ENCODE assay signal across 14 cellular contexts in genomic region chr19:12749938-12750521, GRCh38. TPM values are rescaled to one million over a fixed set of nuclear protein-coding genes. Genes with fewer than 3 reads are reported as not detected.
DNase-seq lines count a peak whose midpoint lies in the region; ATAC-seq and TF ChIP-seq lines count a peak whose summit lies in the region.
"Had no signal": no experiment of that assay in that cellular context is flagged by ENCODE, and none has a peak within 500 bp of the region (broad histone marks: within the 10 kb centered on the region; RNA-seq: fewer than 3 reads in every experiment).

No MANE protein-coding gene starts in this region.

- in situ Hi-C loops in mammary epithelial cell (cut with MboI; ENCODE audit: low sequenced_read_pairs in 2 of 2), result no loop called here

- CTCF ChIA-PET in mammary epithelial cell (lab: Charles Lee; ENCODE audit: low non-redundant PET), result no interaction called here

- no peaks in the 10 kb centered on the region for H3K9me3 Mint-ChIP-seq in natural killer cell treated with Interleukin-12 subunit alpha and Interleukin-12 subunit beta and Interleukin-15 and Interleukin-18, amount 100 ng/mL, for 72 hours

- no peak overlapping the region for H3K27ac ChIP-seq in mammary epithelial cell (ENCODE audit: insufficient read depth, low read depth, low read length)
- no peak overlapping the region for H3K27ac ChIP-seq in ascending aorta
- H3K27ac ChIP-seq: spleen had no signal

- WGBS in mammary epithelial cell (ENCODE audit: low coverage, missing lambda C conversion rate), result 33% methylated on average over 17 of the region's 24 CpGs

- peaks cover 8 to 19% of the 10 kb centered on the region in 2 donors for H3K27me3 Mint-ChIP-seq in natural killer cell treated with Interleukin-12 subunit alpha and Interleukin-12 subunit beta and Interleukin-15 and Interleukin-18, amount 100 ng/mL, for 72 hours

- no peak for ATAC-seq in natural killer cell treated with Interleukin-12 subunit alpha and Interleukin-12 subunit beta and Interleukin-15 and Interleukin-18, amount 100 ng/mL, for 72 hours

- no peaks in the 10 kb centered on the region for H3K9me3 ChIP-seq in mammary epithelial cell (replicated peaks; ENCODE audit: insufficient read depth, low read length)
- no peaks in the 10 kb centered on the region for H3K9me3 ChIP-seq in ascending aorta

- DNase-seq in DMS79 treated with DMSO at 0.1 percent for 48 hours (lab: John Stamatoyannopoulos, UW) (peak; percentile 33), DMS79 (lab: John Stamatoyannopoulos, UW) (no peak), NCI-H1105 treated with DMSO at 0.1 percent for 48 hours (lab: John Stamatoyannopoulos, UW) (peak; percentile 26), mammary epithelial cell (no peak), NCI-H187 treated with DMSO at 0.1 percent for 48 hours (lab: John Stamatoyannopoulos, UW) (no peak), ascending aorta (ENCODE audit: low spot score in 2 of 2) (no peak)
- DNase-seq in natural killer cell treated with Interleukin-12 subunit alpha and Interleukin-12 subunit beta and Interleukin-15 and Interleukin-18, amount 100 ng/mL, for 72 hours (ENCODE audit: low spot score), result no peak
- DNase-seq in activated CD4-positive, CD25-positive, alpha-beta regulatory T cell treated with anti-CD3 and anti-CD28 coated beads, Interleukin-2, amount 50 U/mL, for 72 hours, result no peak
- DNase-seq: anterior cingulate cortex; SHP77; spleen; stimulated activated naive CD4-positive, alpha-beta T cell had no signal

- H3K36me3 Mint-ChIP-seq in natural killer cell treated with Interleukin-12 subunit alpha and Interleukin-12 subunit beta and Interleukin-15 and Interleukin-18, amount 100 ng/mL, for 72 hours, result peaks cover 12% of the 10 kb centered on the region

- intact Hi-C loops in mammary epithelial cell (cut with micrococcal nuclease), result no loop called here
- intact Hi-C loops in ascending aorta (cut with DNase I), result no loop called here

- H3K4me1 ChIP-seq in mammary epithelial cell (ENCODE audit: insufficient read depth, low read length) (peaks cover 17% of the 10 kb centered on the region), ascending aorta (no peaks in the 10 kb centered on the region)

- no peak overlapping the region for H3K9ac ChIP-seq in mammary epithelial cell (ENCODE audit: insufficient read depth, low read length)

- H3K4me1 Mint-ChIP-seq in natural killer cell treated with Interleukin-12 subunit alpha and Interleukin-12 subunit beta and Interleukin-15 and Interleukin-18, amount 100 ng/mL, for 72 hours (ENCODE audit: low read depth in 2 of 2), result peaks cover 9 to 11% of the 10 kb centered on the region in 2 donors

- H3K4me2 ChIP-seq in mammary epithelial cell (ENCODE audit: insufficient read depth, low read depth, low read length), result peak overlapping the region; percentile 57

- BruUV-seq in mammary epithelial cell (replicated peaks; lab: Mats Ljungman, UMichigan), result no TSS peak

- no peaks in the 10 kb centered on the region for H3K79me2 ChIP-seq in mammary epithelial cell (ENCODE audit: insufficient read depth, low read length)

- H3K4me3 Mint-ChIP-seq in natural killer cell treated with Interleukin-12 subunit alpha and Interleukin-12 subunit beta and Interleukin-15 and Interleukin-18, amount 100 ng/mL, for 72 hours, result peak overlapping the region; percentile 9

- dilution Hi-C loops in mammary epithelial cell (cut with HindIII; ENCODE audit: low sequenced_read_pairs), result loop anchor here (10.0 kb wide), 1 partner anchor 55 kb away; the partner anchor contains the start of gene FBXW9

- no peak overlapping the region for H3K4me3 ChIP-seq in mammary epithelial cell (replicated peaks in 1 of 3; ENCODE audit: insufficient read depth in 1 of 3, low read depth in 2 of 3, low read length in 3 of 3)
- H3K4me3 ChIP-seq in ascending aorta, result no peak overlapping the region
- H3K4me3 ChIP-seq: spleen had no signal

- H4K20me1 ChIP-seq in mammary epithelial cell (ENCODE audit: insufficient read depth, low read length), result no peaks in the 10 kb centered on the region

- peaks cover 6% of the 10 kb centered on the region for H3K36me3 ChIP-seq in mammary epithelial cell (ENCODE audit: insufficient read depth, low read length)
- H3K36me3 ChIP-seq in ascending aorta, result peaks cover 28 to 32% of the 10 kb centered on the region in 2 donors

- H3K27me3 ChIP-seq in mammary epithelial cell (ENCODE audit: insufficient read depth, low read length) (no peaks in the 10 kb centered on the region), ascending aorta (no peaks in the 10 kb centered on the region)

- no peak overlapping the region for H3K27ac Mint-ChIP-seq in natural killer cell treated with Interleukin-12 subunit alpha and Interleukin-12 subunit beta and Interleukin-15 and Interleukin-18, amount 100 ng/mL, for 72 hours

- TF ChIP-seq CTCF in mammary epithelial cell (conservative IDR thresholded peaks at IDR 0.05 in 1 of 2, IDR thresholded peaks at IDR 0.05 in 1 of 2; ENCODE audit: extremely low read depth in 1 of 2, insufficient read depth in 1 of 2, low read depth in 1 of 2, low read length in 2 of 2), result no peak
- TF ChIP-seq CTCF in ascending aorta (IDR thresholded peaks at IDR 0.05), result no peak

- peak overlapping the region; percentile 31 for H2AFZ ChIP-seq in mammary epithelial cell (ENCODE audit: low read depth, low read length)

RNA-seq across cellular contexts. Expression of gene BEST2, which starts 1.6 kb away (rescaled TPM):
- under 1 TPM in 1 of 2 donors, not detected in 1; 0.50 TPM for total RNA-seq in mammary epithelial cell
- 0.12 TPM for polyA plus RNA-seq in mammary epithelial cell
- 1.5 TPM for polyA minus RNA-seq in mammary epithelial cell
- total RNA-seq in natural killer cell treated with Interleukin-12 subunit alpha and Interleukin-12 subunit beta and Interleukin-15 and Interleukin-18, amount 100 ng/mL, for 72 hours, result not detected
- not detected for total RNA-seq in ascending aorta
- total RNA-seq: activated CD8-positive, alpha-beta memory T cell treated with anti-CD3 and anti-CD28 coated beads for 36 hours; glomerular endothelial cell; spleen had no signal
- polyA plus RNA-seq: spleen had no signal

RNA-seq across cellular contexts. Expression of gene GET3, which starts 12.7 kb away (rescaled TPM):
- total RNA-seq in mammary epithelial cell (10 to 100 TPM; 64.3 to 74.5 TPM), ascending aorta (43.6 TPM)
- polyA plus RNA-seq in mammary epithelial cell, result 153 TPM
- polyA minus RNA-seq in mammary epithelial cell, result 96.3 TPM
- total RNA-seq in natural killer cell treated with Interleukin-12 subunit alpha and Interleukin-12 subunit beta and Interleukin-15 and Interleukin-18, amount 100 ng/mL, for 72 hours, result 10 to 100 TPM; 48.9 to 70.8 TPM

RNA-seq across cellular contexts. Expression of gene TRIR, which starts 15.5 kb away (rescaled TPM):
- total RNA-seq in mammary epithelial cell, result 100 to 1,000 TPM; 102 to 138 TPM
- 170 TPM for polyA plus RNA-seq in mammary epithelial cell
- 88.9 TPM for polyA minus RNA-seq in mammary epithelial cell
- 100 to 1,000 TPM; 154 to 196 TPM for total RNA-seq in natural killer cell treated with Interleukin-12 subunit alpha and Interleukin-12 subunit beta and Interleukin-15 and Interleukin-18, amount 100 ng/mL, for 72 hours
- 338 TPM for total RNA-seq in ascending aorta

RNA-seq across cellular contexts. Expression of gene HOOK2, which starts 25.3 kb away (rescaled TPM):
- total RNA-seq in mammary epithelial cell, result 10 to 100 TPM; 32.3 to 63.6 TPM
- 21.3 TPM for polyA plus RNA-seq in mammary epithelial cell
- polyA minus RNA-seq in mammary epithelial cell, result 5.7 TPM
- total RNA-seq in natural killer cell treated with Interleukin-12 subunit alpha and Interleukin-12 subunit beta and Interleukin-15 and Interleukin-18, amount 100 ng/mL, for 72 hours, result 10 to 100 TPM; 19.5 to 20.7 TPM
- 58.5 TPM for total RNA-seq in ascending aorta

RNA-seq across cellular contexts. Expression of gene TNPO2, which starts 26.3 kb away (rescaled TPM):
- total RNA-seq in mammary epithelial cell (100 to 1,000 TPM in 1 of 2 donors, 10 to 100 TPM in 1; 73.0 to 104 TPM), ascending aorta (82.6 TPM)
- polyA plus RNA-seq in mammary epithelial cell, result 118 TPM
- 185 TPM for polyA minus RNA-seq in mammary epithelial cell
- total RNA-seq in natural killer cell treated with Interleukin-12 subunit alpha and Interleukin-12 subunit beta and Interleukin-15 and Interleukin-18, amount 100 ng/mL, for 72 hours, result 100 to 1,000 TPM in 1 of 2 donors, 10 to 100 TPM in 1; 76.9 to 229 TPM

Comparison
In these comparisons a context has a peak if more than half of its experiments do, and no peak if none do; other contexts are left out.
1. DNase-seq: peak in DMS79 treated with DMSO at 0.1 percent for 48 hours (single experiment) and NCI-H1105 treated with DMSO at 0.1 percent for 48 hours (single experiment); none in DMS79 (single experiment), mammary epithelial cell (single experiment), natural killer cell treated with Interleukin-12 subunit alpha and Interleukin-12 subunit beta and Interleukin-15 and Interleukin-18, amount 100 ng/mL, for 72 hours (single experiment), NCI-H187 treated with DMSO at 0.1 percent for 48 hours (single experiment), activated CD4-positive, CD25-positive, alpha-beta regulatory T cell treated with anti-CD3 and anti-CD28 coated beads, Interleukin-2, amount 50 U/mL, for 72 hours (single experiment) and ascending aorta (0 of 2).